1 cellular context compared by ENCODE assay signal in the genomic region with DNA sequence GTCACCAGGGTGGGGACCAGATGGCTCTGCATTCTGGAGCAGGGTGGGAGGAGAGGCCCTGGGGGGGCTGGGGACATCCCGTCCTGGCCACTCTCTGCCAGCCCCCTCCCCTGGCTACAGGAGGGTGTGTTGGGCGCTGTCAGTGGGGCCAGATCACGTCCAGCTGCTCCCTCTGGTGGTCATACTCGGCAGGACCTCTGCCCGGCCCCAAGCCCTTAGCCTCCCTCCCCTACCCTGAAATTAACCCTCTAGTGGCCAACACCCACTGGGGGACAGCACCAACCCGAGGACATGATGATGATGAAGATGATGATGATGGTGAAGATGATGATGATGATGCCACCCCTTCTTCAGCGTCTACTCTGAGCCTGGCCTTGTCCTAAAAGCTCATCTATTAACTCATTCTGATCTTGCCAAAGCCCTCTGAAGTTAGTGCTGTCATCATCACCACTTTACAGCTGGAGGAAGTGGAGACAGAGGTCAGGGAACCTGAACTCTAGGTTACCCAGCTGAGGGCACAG.
A peak's percentile ranks its signal among the peaks of the same experiment; 100 is the strongest.
TF ChIP-seq lines count a peak whose summit lies in the region.

No MANE protein-coding gene starts in this region.

TF ChIP-seq in HEK293, 187 proteins besides CTCF, POLR2A, EP300 and RAD21 (continued from another document and continues in another):
- TF ChIP-seq, protein P1, sequence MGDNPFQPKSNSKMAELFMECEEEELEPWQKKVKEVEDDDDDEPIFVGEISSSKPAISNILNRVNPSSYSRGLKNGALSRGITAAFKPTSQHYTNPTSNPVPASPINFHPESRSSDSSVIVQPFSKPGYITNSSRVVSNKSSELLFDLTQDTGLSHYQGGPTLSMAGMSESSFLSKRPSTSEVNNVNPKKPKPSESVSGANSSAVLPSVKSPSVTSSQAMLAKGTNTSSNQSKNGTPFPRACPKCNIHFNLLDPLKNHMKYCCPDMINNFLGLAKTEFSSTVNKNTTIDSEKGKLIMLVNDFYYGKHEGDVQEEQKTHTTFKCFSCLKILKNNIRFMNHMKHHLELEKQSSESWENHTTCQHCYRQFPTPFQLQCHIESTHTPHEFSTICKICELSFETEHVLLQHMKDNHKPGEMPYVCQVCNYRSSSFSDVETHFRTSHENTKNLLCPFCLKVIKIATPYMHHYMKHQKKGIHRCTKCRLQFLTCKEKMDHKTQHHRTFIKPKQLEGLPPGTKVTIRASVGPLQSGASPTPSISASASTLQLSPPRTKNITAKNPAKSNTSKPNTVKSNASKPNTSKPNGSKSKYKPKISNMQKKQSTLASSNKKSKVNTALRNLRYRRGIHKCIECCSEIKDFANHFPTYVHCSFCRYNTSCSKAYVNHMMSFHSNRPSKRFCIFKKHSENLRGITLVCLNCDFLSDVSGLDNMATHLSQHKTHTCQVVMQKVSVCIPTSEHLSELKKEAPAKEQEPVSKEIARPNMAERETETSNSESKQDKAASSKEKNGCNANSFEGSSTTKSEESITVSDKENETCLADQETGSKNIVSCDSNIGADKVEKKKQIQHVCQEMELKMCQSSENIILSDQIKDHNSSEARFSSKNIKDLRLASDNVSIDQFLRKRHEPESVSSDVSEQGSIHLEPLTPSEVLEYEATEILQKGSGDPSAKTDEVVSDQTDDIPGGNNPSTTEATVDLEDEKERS (tag by site-specific recombination; IDR thresholded peaks at IDR 0.05), result peak; percentile 90
- TF ChIP-seq ZNF324 (tag by site-specific recombination; IDR thresholded peaks at IDR 0.05), result peak; percentile 89
- no peak for TF ChIP-seq ZNF791 (tag by site-specific recombination; IDR thresholded peaks at IDR 0.05)
- TF ChIP-seq, protein P2, sequence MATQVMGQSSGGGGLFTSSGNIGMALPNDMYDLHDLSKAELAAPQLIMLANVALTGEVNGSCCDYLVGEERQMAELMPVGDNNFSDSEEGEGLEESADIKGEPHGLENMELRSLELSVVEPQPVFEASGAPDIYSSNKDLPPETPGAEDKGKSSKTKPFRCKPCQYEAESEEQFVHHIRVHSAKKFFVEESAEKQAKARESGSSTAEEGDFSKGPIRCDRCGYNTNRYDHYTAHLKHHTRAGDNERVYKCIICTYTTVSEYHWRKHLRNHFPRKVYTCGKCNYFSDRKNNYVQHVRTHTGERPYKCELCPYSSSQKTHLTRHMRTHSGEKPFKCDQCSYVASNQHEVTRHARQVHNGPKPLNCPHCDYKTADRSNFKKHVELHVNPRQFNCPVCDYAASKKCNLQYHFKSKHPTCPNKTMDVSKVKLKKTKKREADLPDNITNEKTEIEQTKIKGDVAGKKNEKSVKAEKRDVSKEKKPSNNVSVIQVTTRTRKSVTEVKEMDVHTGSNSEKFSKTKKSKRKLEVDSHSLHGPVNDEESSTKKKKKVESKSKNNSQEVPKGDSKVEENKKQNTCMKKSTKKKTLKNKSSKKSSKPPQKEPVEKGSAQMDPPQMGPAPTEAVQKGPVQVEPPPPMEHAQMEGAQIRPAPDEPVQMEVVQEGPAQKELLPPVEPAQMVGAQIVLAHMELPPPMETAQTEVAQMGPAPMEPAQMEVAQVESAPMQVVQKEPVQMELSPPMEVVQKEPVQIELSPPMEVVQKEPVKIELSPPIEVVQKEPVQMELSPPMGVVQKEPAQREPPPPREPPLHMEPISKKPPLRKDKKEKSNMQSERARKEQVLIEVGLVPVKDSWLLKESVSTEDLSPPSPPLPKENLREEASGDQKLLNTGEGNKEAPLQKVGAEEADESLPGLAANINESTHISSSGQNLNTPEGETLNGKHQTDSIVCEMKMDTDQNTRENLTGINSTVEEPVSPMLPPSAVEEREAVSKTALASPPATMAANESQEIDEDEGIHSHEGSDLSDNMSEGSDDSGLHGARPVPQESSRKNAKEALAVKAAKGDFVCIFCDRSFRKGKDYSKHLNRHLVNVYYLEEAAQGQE (tag by site-specific recombination; IDR thresholded peaks at IDR 0.05), result peak; percentile 99
- TF ChIP-seq, protein P3, sequence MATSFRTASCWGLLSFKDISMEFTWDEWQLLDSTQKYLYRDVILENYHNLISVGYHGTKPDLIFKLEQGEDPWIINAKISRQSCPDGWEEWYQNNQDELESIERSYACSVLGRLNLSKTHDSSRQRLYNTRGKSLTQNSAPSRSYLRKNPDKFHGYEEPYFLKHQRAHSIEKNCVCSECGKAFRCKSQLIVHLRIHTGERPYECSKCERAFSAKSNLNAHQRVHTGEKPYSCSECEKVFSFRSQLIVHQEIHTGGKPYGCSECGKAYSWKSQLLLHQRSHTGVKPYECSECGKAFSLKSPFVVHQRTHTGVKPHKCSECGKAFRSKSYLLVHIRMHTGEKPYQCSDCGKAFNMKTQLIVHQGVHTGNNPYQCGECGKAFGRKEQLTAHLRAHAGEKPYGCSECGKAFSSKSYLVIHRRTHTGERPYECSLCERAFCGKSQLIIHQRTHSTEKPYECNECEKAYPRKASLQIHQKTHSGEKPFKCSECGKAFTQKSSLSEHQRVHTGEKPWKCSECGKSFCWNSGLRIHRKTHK (tag by site-specific recombination; IDR thresholded peaks at IDR 0.05), result no peak
- peak; percentile 67 for TF ChIP-seq ZFHX2 (tag by site-specific recombination; conservative IDR thresholded peaks at IDR 0.05)
- no peak for TF ChIP-seq ZNF560 (tag by site-specific recombination; IDR thresholded peaks at IDR 0.05; ENCODE audit: borderline replicate concordance)
- TF ChIP-seq ZNF214 (tag by site-specific recombination; IDR thresholded peaks at IDR 0.05; ENCODE audit: borderline replicate concordance), result no peak
- no peak for TF ChIP-seq ZNF48 (tag by site-specific recombination; IDR thresholded peaks at IDR 0.05)
- TF ChIP-seq, protein P4, sequence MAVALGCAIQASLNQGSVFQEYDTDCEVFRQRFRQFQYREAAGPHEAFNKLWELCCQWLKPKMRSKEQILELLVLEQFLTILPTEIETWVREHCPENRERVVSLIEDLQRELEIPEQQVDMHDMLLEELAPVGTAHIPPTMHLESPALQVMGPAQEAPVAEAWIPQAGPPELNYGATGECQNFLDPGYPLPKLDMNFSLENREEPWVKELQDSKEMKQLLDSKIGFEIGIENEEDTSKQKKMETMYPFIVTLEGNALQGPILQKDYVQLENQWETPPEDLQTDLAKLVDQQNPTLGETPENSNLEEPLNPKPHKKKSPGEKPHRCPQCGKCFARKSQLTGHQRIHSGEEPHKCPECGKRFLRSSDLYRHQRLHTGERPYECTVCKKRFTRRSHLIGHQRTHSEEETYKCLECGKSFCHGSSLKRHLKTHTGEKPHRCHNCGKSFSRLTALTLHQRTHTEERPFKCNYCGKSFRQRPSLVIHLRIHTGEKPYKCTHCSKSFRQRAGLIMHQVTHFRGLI (tag by site-specific recombination; IDR thresholded peaks at IDR 0.05), result peak; percentile 94; the same call in 1 of the 2 replicates
- no peak for TF ChIP-seq ZNF302 (tag by site-specific recombination; IDR thresholded peaks at IDR 0.05; ENCODE audit: low read depth)
- no peak for TF ChIP-seq ZNF670 (tag by site-specific recombination; IDR thresholded peaks at IDR 0.05; ENCODE audit: low read depth)
- peak; percentile 71; the same call in 1 of the 2 replicates for TF ChIP-seq KLF9 (tag by site-specific recombination; IDR thresholded peaks at IDR 0.05; ENCODE audit: low read depth)
- TF ChIP-seq SP2 (tag by site-specific recombination; IDR thresholded peaks at IDR 0.05), result peak; percentile 7; the same call in 1 of the 2 replicates
- TF ChIP-seq MEIS1 (CRISPR knock-in tag; IDR thresholded peaks at IDR 0.05; ENCODE audit: borderline replicate concordance), result no peak
- TF ChIP-seq ZNF654 (tag by site-specific recombination; IDR thresholded peaks at IDR 0.05; ENCODE audit: low read depth), result no peak; the same call in 1 of the 2 replicates
- no peak for TF ChIP-seq ZNF311 (tag by site-specific recombination; IDR thresholded peaks at IDR 0.05; ENCODE audit: borderline replicate concordance)
- no peak for TF ChIP-seq ZNF221 (tag by site-specific recombination; IDR thresholded peaks at IDR 0.05; ENCODE audit: borderline replicate concordance)
- peak; percentile 57; the same call in 1 of the 2 replicates for TF ChIP-seq YY1 (tag by site-specific recombination; IDR thresholded peaks at IDR 0.05)
- TF ChIP-seq ZNF2 (tag by site-specific recombination; IDR thresholded peaks at IDR 0.05), result peak; percentile 99
- TF ChIP-seq, protein P5, sequence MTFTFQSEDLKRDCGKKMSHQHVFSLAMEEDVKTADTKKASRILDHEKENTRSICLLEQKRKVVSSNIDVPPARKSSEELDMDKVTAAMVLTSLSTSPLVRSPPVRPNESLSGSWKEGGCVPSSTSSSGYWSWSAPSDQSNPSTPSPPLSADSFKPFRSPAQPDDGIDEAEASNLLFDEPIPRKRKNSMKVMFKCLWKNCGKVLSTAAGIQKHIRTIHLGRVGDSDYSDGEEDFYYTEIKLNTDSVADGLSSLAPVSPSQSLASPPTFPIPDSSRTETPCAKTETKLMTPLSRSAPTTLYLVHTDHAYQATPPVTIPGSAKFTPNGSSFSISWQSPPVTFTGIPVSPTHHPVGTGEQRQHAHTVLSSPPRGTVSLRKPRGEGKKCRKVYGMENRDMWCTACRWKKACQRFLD (tag by site-specific recombination; IDR thresholded peaks at IDR 0.05), result no peak
- peak; percentile 59; the same call in 1 of the 2 replicates for TF ChIP-seq ZNF394 (tag by site-specific recombination; IDR thresholded peaks at IDR 0.05; ENCODE audit: borderline replicate concordance)
- TF ChIP-seq MZF1 (tag by site-specific recombination; IDR thresholded peaks at IDR 0.05; ENCODE audit: borderline replicate concordance), result no peak
- TF ChIP-seq ZNF785 (tag by site-specific recombination; IDR thresholded peaks at IDR 0.05), result 0 out of 2 replicates have a peak, but pooled peaks have one; percentile 10
- TF ChIP-seq ZIC2 (tag by site-specific recombination; IDR thresholded peaks at IDR 0.05), result peak; percentile 54
- TF ChIP-seq ZNF473 (tag by site-specific recombination; IDR thresholded peaks at IDR 0.05), result no peak
- TF ChIP-seq, protein P6, sequence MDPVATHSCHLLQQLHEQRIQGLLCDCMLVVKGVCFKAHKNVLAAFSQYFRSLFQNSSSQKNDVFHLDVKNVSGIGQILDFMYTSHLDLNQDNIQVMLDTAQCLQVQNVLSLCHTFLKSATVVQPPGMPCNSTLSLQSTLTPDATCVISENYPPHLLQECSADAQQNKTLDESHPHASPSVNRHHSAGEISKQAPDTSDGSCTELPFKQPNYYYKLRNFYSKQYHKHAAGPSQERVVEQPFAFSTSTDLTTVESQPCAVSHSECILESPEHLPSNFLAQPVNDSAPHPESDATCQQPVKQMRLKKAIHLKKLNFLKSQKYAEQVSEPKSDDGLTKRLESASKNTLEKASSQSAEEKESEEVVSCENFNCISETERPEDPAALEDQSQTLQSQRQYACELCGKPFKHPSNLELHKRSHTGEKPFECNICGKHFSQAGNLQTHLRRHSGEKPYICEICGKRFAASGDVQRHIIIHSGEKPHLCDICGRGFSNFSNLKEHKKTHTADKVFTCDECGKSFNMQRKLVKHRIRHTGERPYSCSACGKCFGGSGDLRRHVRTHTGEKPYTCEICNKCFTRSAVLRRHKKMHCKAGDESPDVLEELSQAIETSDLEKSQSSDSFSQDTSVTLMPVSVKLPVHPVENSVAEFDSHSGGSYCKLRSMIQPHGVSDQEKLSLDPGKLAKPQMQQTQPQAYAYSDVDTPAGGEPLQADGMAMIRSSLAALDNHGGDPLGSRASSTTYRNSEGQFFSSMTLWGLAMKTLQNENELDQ (tag by site-specific recombination; IDR thresholded peaks at IDR 0.05; ENCODE audit: low read depth), result 0 out of 2 replicates have a peak, but pooled peaks have one; percentile 19
- TF ChIP-seq ZNF169 (tag by site-specific recombination; IDR thresholded peaks at IDR 0.05), result 0 out of 2 replicates have a peak, but pooled peaks have one; percentile 5
- TF ChIP-seq ZNF596 (tag by site-specific recombination; IDR thresholded peaks at IDR 0.05), result no peak
- no peak for TF ChIP-seq GLI2 (tag by site-specific recombination; IDR thresholded peaks at IDR 0.05; ENCODE audit: borderline replicate concordance, low read depth)
- TF ChIP-seq ZNF146 (tag by site-specific recombination; IDR thresholded peaks at IDR 0.05), result no peak
- TF ChIP-seq, protein P7, sequence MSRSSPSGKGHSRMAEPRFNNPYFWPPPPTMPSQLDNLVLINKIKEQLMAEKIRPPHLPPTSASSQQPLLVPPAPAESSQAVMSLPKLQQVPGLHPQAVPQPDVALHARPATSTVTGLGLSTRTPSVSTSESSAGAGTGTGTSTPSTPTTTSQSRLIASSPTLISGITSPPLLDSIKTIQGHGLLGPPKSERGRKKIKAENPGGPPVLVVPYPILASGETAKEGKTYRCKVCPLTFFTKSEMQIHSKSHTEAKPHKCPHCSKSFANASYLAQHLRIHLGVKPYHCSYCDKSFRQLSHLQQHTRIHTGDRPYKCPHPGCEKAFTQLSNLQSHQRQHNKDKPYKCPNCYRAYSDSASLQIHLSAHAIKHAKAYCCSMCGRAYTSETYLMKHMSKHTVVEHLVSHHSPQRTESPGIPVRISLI (tag by site-specific recombination; IDR thresholded peaks at IDR 0.05), result no peak
- TF ChIP-seq ZNF677 (tag by site-specific recombination; IDR thresholded peaks at IDR 0.05), result no peak
- TF ChIP-seq ZNF610 (tag by site-specific recombination; IDR thresholded peaks at IDR 0.05; ENCODE audit: borderline replicate concordance), result no peak
- TF ChIP-seq, protein P8, sequence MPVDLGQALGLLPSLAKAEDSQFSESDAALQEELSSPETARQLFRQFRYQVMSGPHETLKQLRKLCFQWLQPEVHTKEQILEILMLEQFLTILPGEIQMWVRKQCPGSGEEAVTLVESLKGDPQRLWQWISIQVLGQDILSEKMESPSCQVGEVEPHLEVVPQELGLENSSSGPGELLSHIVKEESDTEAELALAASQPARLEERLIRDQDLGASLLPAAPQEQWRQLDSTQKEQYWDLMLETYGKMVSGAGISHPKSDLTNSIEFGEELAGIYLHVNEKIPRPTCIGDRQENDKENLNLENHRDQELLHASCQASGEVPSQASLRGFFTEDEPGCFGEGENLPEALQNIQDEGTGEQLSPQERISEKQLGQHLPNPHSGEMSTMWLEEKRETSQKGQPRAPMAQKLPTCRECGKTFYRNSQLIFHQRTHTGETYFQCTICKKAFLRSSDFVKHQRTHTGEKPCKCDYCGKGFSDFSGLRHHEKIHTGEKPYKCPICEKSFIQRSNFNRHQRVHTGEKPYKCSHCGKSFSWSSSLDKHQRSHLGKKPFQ (tag by site-specific recombination; IDR thresholded peaks at IDR 0.05), result no peak
- peak; percentile 88 for TF ChIP-seq SP7 (tag by site-specific recombination; IDR thresholded peaks at IDR 0.05)
- TF ChIP-seq ZNF10 (tag by site-specific recombination; IDR thresholded peaks at IDR 0.05), result no peak; the same call in 1 of the 2 replicates
- peak; percentile 86 for TF ChIP-seq ZBTB48 (tag by site-specific recombination; IDR thresholded peaks at IDR 0.05)
- TF ChIP-seq ZNF350 (tag by site-specific recombination; IDR thresholded peaks at IDR 0.05), result no peak
- TF ChIP-seq ZNF354C (tag by site-specific recombination; IDR thresholded peaks at IDR 0.05; ENCODE audit: borderline replicate concordance, low read depth), result no peak
- TF ChIP-seq ZBTB20 (tag by site-specific recombination; IDR thresholded peaks at IDR 0.05), result peak; percentile 29; the same call in 1 of the 2 replicates
- no peak for TF ChIP-seq ZNF510 (tag by site-specific recombination; IDR thresholded peaks at IDR 0.05; ENCODE audit: insufficient replicate concordance)
- peak; percentile 66; the same call in 1 of the 2 replicates for TF ChIP-seq ZNF843 (tag by site-specific recombination; IDR thresholded peaks at IDR 0.05)
- peak; percentile 86 for TF ChIP-seq ZBTB8A (tag by site-specific recombination; IDR thresholded peaks at IDR 0.05)
- TF ChIP-seq ZNF132 (tag by site-specific recombination; IDR thresholded peaks at IDR 0.05; ENCODE audit: borderline replicate concordance), result no peak
- TF ChIP-seq EGR2 (tag by site-specific recombination; IDR thresholded peaks at IDR 0.05; ENCODE audit: low read depth), result peak; percentile 17; the same call in 1 of the 2 replicates
- no peak for TF ChIP-seq YY2 (tag by site-specific recombination; IDR thresholded peaks at IDR 0.05)
- no peak for TF ChIP-seq RBAK (tag by site-specific recombination; IDR thresholded peaks at IDR 0.05)
